7 cellular contexts compared by ENCODE assay signal in genomic region chr10:102009801-102010425, GRCh38. TPM values are rescaled to one million over a fixed set of nuclear protein-coding genes. Genes with fewer than 3 reads are reported as not detected.
DNase-seq lines count a peak whose midpoint lies in the region; ATAC-seq and TF ChIP-seq lines count a peak whose summit lies in the region.

No MANE protein-coding gene starts in this region.

- H3K4me3 ChIP-seq in esophagus squamous epithelium = no peak overlapping the region
- H3K4me3 ChIP-seq in naive thymus-derived CD4-positive, alpha-beta T cell (ENCODE audit: low read length) = no peak overlapping the region
- H3K4me3 ChIP-seq in aorta (ENCODE audit: low read length in 2 of 2) = no peak overlapping the region

- intact Hi-C loops in esophagus squamous epithelium (cut with DNase I) (loop anchor here (10.0 kb wide), 2 partner anchors 125 to 165 kb away; partner anchors contain the start of gene KCNIP2), aorta (cut with DNase I) (loop anchor here (2.0 to 10.0 kb wide), 5 partner anchors 121 to 228 kb away; partner anchors contain the start of genes KCNIP2 (in 1 of the 2) and NPM3 (in 1 of the 2))
- intact Hi-C loops in naive thymus-derived CD4-positive, alpha-beta T cell (cut with micrococcal nuclease) = loop anchor here (1.0 kb wide), 4 partner anchors 63 to 230 kb away; no protein-coding TSS in a partner anchor

- H3K4me1 Mint-ChIP-seq in activated CD4-positive, alpha-beta T cell treated with anti-CD3 and anti-CD28 coated beads, Interleukin-2, amount 10 ng/mL, durations not matched to agents 7 days and 5 days = no peaks in the 10 kb centered on the region
- peaks cover 0 to 13% (median 4%) of the 10 kb centered on the region in 7 donors for H3K4me1 Mint-ChIP-seq in naive thymus-derived CD4-positive, alpha-beta T cell

- TF ChIP-seq POLR2A in esophagus squamous epithelium (IDR thresholded peaks at IDR 0.05) = no peak

- H3K4me1 ChIP-seq in esophagus squamous epithelium = peaks cover 0 to 4% (median 0%) of the 10 kb centered on the region in 3 donors
- no peaks in the 10 kb centered on the region for H3K4me1 ChIP-seq in naive thymus-derived CD4-positive, alpha-beta T cell (ENCODE audit: control insufficient read depth in 2 of 2, insufficient read depth in 2 of 2, low read length in 2 of 2)
- H3K4me1 ChIP-seq in aorta (ENCODE audit: control insufficient read depth in 1 of 2, insufficient read depth in 2 of 2, low read length in 2 of 2) = no peaks in the 10 kb centered on the region

- H3K27me3 ChIP-seq in esophagus squamous epithelium (no peaks in the 10 kb centered on the region), aorta (ENCODE audit: control insufficient read depth in 1 of 2, insufficient read depth in 2 of 2, low read length in 1 of 2) (no peaks in the 10 kb centered on the region)
- no peaks in the 10 kb centered on the region for H3K27me3 ChIP-seq in naive thymus-derived CD4-positive, alpha-beta T cell (ENCODE audit: control insufficient read depth in 2 of 2, insufficient read depth in 2 of 2, low read length in 2 of 2)

- DNase-seq in ELR (ENCODE audit: low read depth) (peak; percentile 94), NCI-H345 (lab: John Stamatoyannopoulos, UW) (peak; percentile 49), esophagus squamous epithelium (lab: John Stamatoyannopoulos, UW) (no peak), aorta (no peak)
- peak; percentile 62 for DNase-seq in activated CD4-positive, alpha-beta T cell treated with anti-CD3 and anti-CD28 coated beads, Interleukin-2, amount 10 ng/mL, durations not matched to agents 7 days and 5 days
- DNase-seq in naive thymus-derived CD4-positive, alpha-beta T cell = peak in 8 of 9 donors; percentile 33 to 66 (median 52)

- no peaks in the 10 kb centered on the region for H3K27me3 Mint-ChIP-seq in activated CD4-positive, alpha-beta T cell treated with anti-CD3 and anti-CD28 coated beads, Interleukin-2, amount 10 ng/mL, durations not matched to agents 7 days and 5 days
- no peaks in the 10 kb centered on the region for H3K27me3 Mint-ChIP-seq in naive thymus-derived CD4-positive, alpha-beta T cell

- H3K9me3 ChIP-seq in esophagus squamous epithelium = no peaks in the 10 kb centered on the region
- no peaks in the 10 kb centered on the region for H3K9me3 ChIP-seq in naive thymus-derived CD4-positive, alpha-beta T cell (ENCODE audit: control insufficient read depth in 2 of 3, low read length in 3 of 3)
- no peaks in the 10 kb centered on the region for H3K9me3 ChIP-seq in aorta (ENCODE audit: control insufficient read depth, low read length)

- H3K27ac ChIP-seq in esophagus squamous epithelium (no peak overlapping the region), aorta (ENCODE audit: low read depth in 1 of 2, low read length in 2 of 2) (no peak overlapping the region)
- no peak overlapping the region for H3K27ac ChIP-seq in naive thymus-derived CD4-positive, alpha-beta T cell (ENCODE audit: low read depth, low read length)

- POLR2A ChIA-PET in activated CD4-positive, alpha-beta T cell treated with anti-CD3 and anti-CD28 coated beads, Interleukin-2, amount 10 ng/mL, durations not matched to agents 7 days and 5 days (lab: Charles Lee) = interaction anchor here (1.0 kb wide), 1 partner anchor 170 kb away, joined by 3 read pairs; no protein-coding TSS in a partner anchor
- POLR2A ChIA-PET in naive thymus-derived CD4-positive, alpha-beta T cell (lab: Charles Lee) = interaction anchor here (1.0 to 1.2 kb wide), 4 partner anchors 8 to 192 kb away, joined by 3 read pairs; partner anchors contain the start of genes ARMH3 and OGA

- TF ChIP-seq CTCF in esophagus squamous epithelium (IDR thresholded peaks at IDR 0.05) = peak; percentile 74 to 90 (median 86)

- peak; percentile 72 for ATAC-seq in HG02678 (IDR thresholded peaks at IDR 0.05; ENCODE audit: unreplicated experiment)
- ATAC-seq in naive thymus-derived CD4-positive, alpha-beta T cell = peak; percentile 86
- ATAC-seq in aorta (ENCODE audit: low FRiP score) = peak; percentile 92

- H3K27ac Mint-ChIP-seq in activated CD4-positive, alpha-beta T cell treated with anti-CD3 and anti-CD28 coated beads, Interleukin-2, amount 10 ng/mL, durations not matched to agents 7 days and 5 days = no peak overlapping the region
- H3K27ac Mint-ChIP-seq in naive thymus-derived CD4-positive, alpha-beta T cell = peak overlapping the region in 4 of 9 donors; percentile 12 to 39 (median 20)

- peaks cover 25% of the 10 kb centered on the region for H3K36me3 Mint-ChIP-seq in activated CD4-positive, alpha-beta T cell treated with anti-CD3 and anti-CD28 coated beads, Interleukin-2, amount 10 ng/mL, durations not matched to agents 7 days and 5 days (ENCODE audit: low read depth)
- H3K36me3 Mint-ChIP-seq in naive thymus-derived CD4-positive, alpha-beta T cell = peaks cover 7 to 40% (median 17%) of the 10 kb centered on the region in 5 donors

- H3K36me3 ChIP-seq in esophagus squamous epithelium (peaks cover 0 to 85% (median 15%) of the 10 kb centered on the region in 3 donors), aorta (ENCODE audit: control insufficient read depth in 1 of 2, insufficient read depth in 2 of 2, low read length in 1 of 2) (peaks cover 3 to 6% of the 10 kb centered on the region in 2 donors)
- H3K36me3 ChIP-seq in naive thymus-derived CD4-positive, alpha-beta T cell (ENCODE audit: control insufficient read depth in 2 of 3, insufficient read depth in 3 of 3, low read length in 3 of 3) = peaks cover 7 to 42% (median 10%) of the 10 kb centered on the region in 3 experiments

- no peaks in the 10 kb centered on the region for H3K9me3 Mint-ChIP-seq in activated CD4-positive, alpha-beta T cell treated with anti-CD3 and anti-CD28 coated beads, Interleukin-2, amount 10 ng/mL, durations not matched to agents 7 days and 5 days
- no peaks in the 10 kb centered on the region for H3K9me3 Mint-ChIP-seq in naive thymus-derived CD4-positive, alpha-beta T cell

- CTCF ChIA-PET in activated CD4-positive, alpha-beta T cell treated with anti-CD3 and anti-CD28 coated beads, Interleukin-2, amount 10 ng/mL, durations not matched to agents 7 days and 5 days (lab: Charles Lee) = interaction anchor here (0.6 to 6.4 kb wide), 23 partner anchors 10 to 330 kb away, joined by 3 to 47 read pairs (median 4); partner anchors contain the start of gene KCNIP2
- CTCF ChIA-PET in naive thymus-derived CD4-positive, alpha-beta T cell (lab: Charles Lee) = interaction anchor here (0.6 to 4.9 kb wide), 15 partner anchors 10 to 230 kb away, joined by 3 to 28 read pairs (median 3); partner anchors contain the start of gene OGA

- no peak overlapping the region for H3K4me3 Mint-ChIP-seq in activated CD4-positive, alpha-beta T cell treated with anti-CD3 and anti-CD28 coated beads, Interleukin-2, amount 10 ng/mL, durations not matched to agents 7 days and 5 days
- no peak overlapping the region for H3K4me3 Mint-ChIP-seq in naive thymus-derived CD4-positive, alpha-beta T cell

- 94 to 95% methylated on average over 1 of the region's 1 CpG for WGBS in esophagus squamous epithelium, 2 donors
- 96 to 98% methylated on average over 1 of the region's 1 CpG for WGBS in aorta, 2 donors

RNA-seq across cellular contexts. Expression of gene ARMH3, which starts 46.1 kb away (rescaled TPM):
- total RNA-seq in activated CD4-positive, alpha-beta T cell treated with anti-CD3 and anti-CD28 coated beads, Interleukin-2, amount 10 ng/mL, durations not matched to agents 7 days and 5 days = 10 to 100 TPM; 22.1 to 23.6 TPM
- total RNA-seq in esophagus squamous epithelium = 10 to 100 TPM; 13.3 to 17.2 (median 16.1) TPM
- total RNA-seq in naive thymus-derived CD4-positive, alpha-beta T cell = 10 to 100 TPM; 26.7 to 34.0 (median 28.8) TPM
- 10 to 100 TPM; 19.7 to 22.5 TPM for polyA plus RNA-seq in naive thymus-derived CD4-positive, alpha-beta T cell
- 10 to 100 TPM; 20.8 to 26.9 TPM for total RNA-seq in aorta
- 10 to 100 TPM in 1 of 2 donors, 1 to 10 TPM in 1; 8.6 to 13.6 TPM for polyA plus RNA-seq in aorta

RNA-seq across cellular contexts. Expression of gene HPS6, which starts 55.2 kb away (rescaled TPM):
- 10 to 100 TPM; 18.3 to 25.3 TPM for total RNA-seq in activated CD4-positive, alpha-beta T cell treated with anti-CD3 and anti-CD28 coated beads, Interleukin-2, amount 10 ng/mL, durations not matched to agents 7 days and 5 days
- 10 to 100 TPM; 22.7 to 29.4 (median 23.3) TPM for total RNA-seq in esophagus squamous epithelium
- 10 to 100 TPM; 12.1 to 24.2 (median 20.9) TPM for total RNA-seq in naive thymus-derived CD4-positive, alpha-beta T cell
- polyA plus RNA-seq in naive thymus-derived CD4-positive, alpha-beta T cell = 10 to 100 TPM; 13.8 to 29.9 TPM
- 10 to 100 TPM; 14.4 to 15.0 TPM for total RNA-seq in aorta
- 1 to 10 TPM; 4.3 to 9.0 TPM for polyA plus RNA-seq in aorta

Comparison
In these comparisons a context has a peak if more than half of its experiments do, and no peak if none do; other contexts are left out.
1. DNase-seq: peak in ELR (single experiment), NCI-H345 (single experiment), activated CD4-positive, alpha-beta T cell treated with anti-CD3 and anti-CD28 coated beads, Interleukin-2, amount 10 ng/mL, durations not matched to agents 7 days and 5 days (single experiment) and naive thymus-derived CD4-positive, alpha-beta T cell (8 of 9); none in esophagus squamous epithelium (single experiment) and aorta (0 of 2).
2. Peak in every context shown above with its lines, with median percentiles within 50 percentile points of each other: ATAC-seq.